Comparison of ENCODE assay signal across 8 cellular contexts in genomic region chr18:79528846-79529245, GRCh38.
DNase-seq lines count a peak whose midpoint lies in the region; ATAC-seq and TF ChIP-seq lines count a peak whose summit lies in the region.

No MANE protein-coding gene starts in this region.

- H3K27ac Mint-ChIP-seq in activated naive CD8-positive, alpha-beta T cell treated with anti-CD3 and anti-CD28 coated beads, Interleukin-2, amount 50 U/mL, for 24 hours: no peak overlapping the region

- H3K36me3 Mint-ChIP-seq in activated naive CD8-positive, alpha-beta T cell treated with anti-CD3 and anti-CD28 coated beads, Interleukin-2, amount 50 U/mL, for 24 hours (ENCODE audit: low read depth): peaks cover 25% of the 10 kb centered on the region

- intact Hi-C loops in left cardiac atrium (cut with DNase I): loop anchor here (2.0 to 10.0 kb wide), 6 partner anchors 64 to 152 kb away; partner anchors contain the start of gene NFATC1 (in 1 of the 2)
- intact Hi-C loops in sciatic nerve (cut with DNase I): loop anchor here (5.0 kb wide), 2 partner anchors 132 to 147 kb away; partner anchors contain the start of gene NFATC1

- TF ChIP-seq CTCF in GM10266 (IDR thresholded peaks at IDR 0.05; ENCODE audit: control insufficient read depth, insufficient read depth, low read depth, missing control alignments): peak; percentile 90

- DNase-seq in GM10266 (ENCODE audit: extremely low spot score) (peak; percentile 88), KBM-7 (peak; percentile 74), SKM-1 treated with dmso at 0.1 percent for 144 hours (lab: John Stamatoyannopoulos, UW; ENCODE audit: unreplicated experiment) (peak; percentile 29), left cardiac atrium (no peak), sciatic nerve (ENCODE audit: low spot score) (peak; percentile 84)
- DNase-seq in activated naive CD8-positive, alpha-beta T cell treated with anti-CD3 and anti-CD28 coated beads, Interleukin-2, amount 50 U/mL, for 24 hours: peak; percentile 80

- H3K4me1 Mint-ChIP-seq in activated naive CD8-positive, alpha-beta T cell treated with anti-CD3 and anti-CD28 coated beads, Interleukin-2, amount 50 U/mL, for 24 hours: peaks cover 24% of the 10 kb centered on the region

- in situ Hi-C loops in KBM-7 (cut with MboI; ENCODE audit: low pct_unique_long_range_greater_than_20kb, low sequenced_read_pairs): loop anchor here (10.0 kb wide), 1 partner anchor 144 kb away; no protein-coding TSS in a partner anchor

- no peaks in the 10 kb centered on the region for H3K27me3 Mint-ChIP-seq in activated naive CD8-positive, alpha-beta T cell treated with anti-CD3 and anti-CD28 coated beads, Interleukin-2, amount 50 U/mL, for 24 hours

- ATAC-seq in activated naive CD8-positive, alpha-beta T cell treated with anti-CD3 and anti-CD28 coated beads, Interleukin-2, amount 50 U/mL, for 24 hours: no peak
- peak; percentile 26 to 33 for ATAC-seq in left cardiac atrium
- peak; percentile 69 for ATAC-seq in sciatic nerve
- ATAC-seq in HG02588 (IDR thresholded peaks at IDR 0.05; ENCODE audit: unreplicated experiment): no peak
- no peak for ATAC-seq in HG02885 (IDR thresholded peaks at IDR 0.05; ENCODE audit: poor library complexity, unreplicated experiment)

- no peaks in the 10 kb centered on the region for H3K9me3 Mint-ChIP-seq in activated naive CD8-positive, alpha-beta T cell treated with anti-CD3 and anti-CD28 coated beads, Interleukin-2, amount 50 U/mL, for 24 hours

- no peak overlapping the region for H3K4me3 Mint-ChIP-seq in activated naive CD8-positive, alpha-beta T cell treated with anti-CD3 and anti-CD28 coated beads, Interleukin-2, amount 50 U/mL, for 24 hours

Comparison
In these comparisons a context has a peak if more than half of its experiments do, and no peak if none do; other contexts are left out.
1. ATAC-seq: peak in left cardiac atrium (2 of 2) and sciatic nerve (single experiment); none in activated naive CD8-positive, alpha-beta T cell treated with anti-CD3 and anti-CD28 coated beads, Interleukin-2, amount 50 U/mL, for 24 hours (single experiment), HG02588 (single experiment) and HG02885 (single experiment).